Comparison of ENCODE assay signal across 11 cellular contexts in genomic region chr17:63506627-63507026, GRCh38. TPM values are rescaled to one million over a fixed set of nuclear protein-coding genes. Genes with fewer than 3 reads are reported as not detected.
"Had no signal": no experiment of that assay in that cellular context is flagged by ENCODE, and none has a peak within 500 bp of the region (broad histone marks: within the 10 kb centered on the region; RNA-seq: fewer than 3 reads in every experiment).

No MANE protein-coding gene starts in this region.

- H3K4me2 ChIP-seq: GM23338 had no signal

- H3K4me3 ChIP-seq: GM23338, HAP-1 had no signal

- FAIRE-seq: H1, H54 had no signal

- H3K36me3 ChIP-seq: HAP-1 had no signal

- H2AFZ ChIP-seq: GM23338 had no signal

- ATAC-seq: GM23338, HCT116 had no signal

- H3K9me3 ChIP-seq: HAP-1 had no signal

- DNase-seq: GOT3, H7, H9, HCEC 1CT, HFFc6 had no signal

- H3K4me1 ChIP-seq: HAP-1 had no signal

RNA-seq across cellular contexts. Expression of gene KCNH6, which starts 16.5 kb away (rescaled TPM):
- total RNA-seq: H4, HFFc6 had no signal

RNA-seq across cellular contexts. Expression of gene ACE, which starts 29.8 kb away (rescaled TPM):
- total RNA-seq: H4 had no signal
